Comparison of ENCODE assay signal across 12 cellular contexts in genomic region chr19:6023085-6023682, GRCh38. TPM values are rescaled to one million over a fixed set of nuclear protein-coding genes. Genes with fewer than 3 reads are reported as not detected.
DNase-seq lines count a peak whose midpoint lies in the region; ATAC-seq and TF ChIP-seq lines count a peak whose summit lies in the region.
"Had no signal": no experiment of that assay in that cellular context is flagged by ENCODE, and none has a peak within 500 bp of the region (broad histone marks: within the 10 kb centered on the region; RNA-seq: fewer than 3 reads in every experiment).

No MANE protein-coding gene starts in this region.

- peak overlapping the region; percentile 62 for H3K4me3 Mint-ChIP-seq in neural progenitor cell
- H3K4me3 Mint-ChIP-seq: IgD-negative memory B cell had no signal

- DNase-seq in PC-3 (peak; percentile 64), epithelial cell of esophagus (ENCODE audit: low read depth) (peak; percentile 71), neural progenitor cell (ENCODE audit: low spot score) (no peak), NCI-H146 (lab: John Stamatoyannopoulos, UW) (no peak), suprapubic skin (ENCODE audit: low spot score in 2 of 2) (no peak), GOT3 (lab: John Stamatoyannopoulos, UW) (no peak)
- DNase-seq: Caco-2, NCI-H526 treated with DMSO at 0.1 percent for 48 hours had no signal

- H3K4me2 ChIP-seq in BLaER1 treated with 17β-estradiol and CSF1 and Interleukin-3, amounts not matched to agents 10 nM and 100 nM, result peak overlapping the region; percentile 70 to 94 (median 86)
- H3K4me2 ChIP-seq in PC-3 (ENCODE audit: low read length) (peak overlapping the region; percentile 32), neural progenitor cell (no peak overlapping the region)

- peak overlapping the region in 3 of 10 experiments; percentile 10 to 36 (median 16); a peak in 1 of 20 replicates for H3K4me3 ChIP-seq in BLaER1 treated with 17β-estradiol and CSF1 and Interleukin-3, amounts not matched to agents 10 nM and 100 nM
- H3K4me3 ChIP-seq in PC-3 (ENCODE audit: low read length) (no peak overlapping the region), epithelial cell of esophagus (ENCODE audit: low read length) (no peak overlapping the region), neural progenitor cell (no peak overlapping the region), suprapubic skin (no peak overlapping the region)

- H3K9ac ChIP-seq in BLaER1 treated with 17β-estradiol and CSF1 and Interleukin-3, amounts not matched to agents 10 nM and 100 nM, result peak overlapping the region; percentile 21 to 73 (median 61); a peak in 20 of 22 replicates
- H3K9ac ChIP-seq in PC-3 (ENCODE audit: low read length), result peak overlapping the region; percentile 18; the same call in 1 of the 2 replicates
- peak overlapping the region; percentile 16 for H3K9ac ChIP-seq in neural progenitor cell

- ATAC-seq in PC-3 (peak; percentile 40), GM19351 (IDR thresholded peaks at IDR 0.05; ENCODE audit: unreplicated experiment) (no peak)

- peaks cover 40 to 71% (median 64%) of the 10 kb centered on the region in 10 experiments for H3K4me1 ChIP-seq in BLaER1 treated with 17β-estradiol and CSF1 and Interleukin-3, amounts not matched to agents 10 nM and 100 nM
- H3K4me1 ChIP-seq in PC-3 (ENCODE audit: insufficient read depth, low read length) (peaks cover 35% of the 10 kb centered on the region), neural progenitor cell (no peaks in the 10 kb centered on the region), suprapubic skin (peaks cover 2% of the 10 kb centered on the region)

- no peaks in the 10 kb centered on the region for H3K9me3 ChIP-seq in BLaER1 treated with 17β-estradiol and CSF1 and Interleukin-3, amounts not matched to agents 10 nM and 100 nM (replicated peaks in 1 of 11)
- H3K9me3 ChIP-seq in PC-3 (ENCODE audit: low read length) (no peaks in the 10 kb centered on the region), neural progenitor cell (ENCODE audit: low read depth) (no peaks in the 10 kb centered on the region), suprapubic skin (no peaks in the 10 kb centered on the region)
- H3K9me3 ChIP-seq: Caco-2 had no signal

- CTCF ChIA-PET in PC-3 (lab: Charles Lee), result interaction anchor here (0.7 to 2.3 kb wide), 7 partner anchors 34 to 219 kb away, joined by 3 to 42 read pairs (median 12); partner anchors contain the start of gene RANBP3

- peak overlapping the region; percentile 18 to 87 (median 74); a peak in 21 of 22 replicates for H3K27ac ChIP-seq in BLaER1 treated with 17β-estradiol and CSF1 and Interleukin-3, amounts not matched to agents 10 nM and 100 nM
- H3K27ac ChIP-seq in PC-3 (ENCODE audit: low read length) (peak overlapping the region; percentile 58), neural progenitor cell (no peak overlapping the region), suprapubic skin (no peak overlapping the region)

- no TSS peak for BruUV-seq in PC-3 (replicated peaks; lab: Mats Ljungman, UMichigan)

- POLR2A ChIA-PET in PC-3 (lab: Charles Lee; ENCODE audit: unreplicated experiment), result interaction anchor here (0.7 kb wide), 1 partner anchor 177 kb away, joined by 6 read pairs; no protein-coding TSS in a partner anchor

- H3K27ac Mint-ChIP-seq in neural progenitor cell, result peak overlapping the region; percentile 69
- H3K27ac Mint-ChIP-seq: IgD-negative memory B cell had no signal

- no peaks in the 10 kb centered on the region for H3K79me2 ChIP-seq in PC-3 (ENCODE audit: low read length)
- no peaks in the 10 kb centered on the region for H3K79me2 ChIP-seq in neural progenitor cell (ENCODE audit: low read depth)

- peaks cover 15% of the 10 kb centered on the region for H3K36me3 Mint-ChIP-seq in neural progenitor cell

- no peaks in the 10 kb centered on the region for H4K20me1 ChIP-seq in BLaER1 treated with 17β-estradiol and CSF1 and Interleukin-3, amounts not matched to agents 10 nM and 100 nM
- H4K20me1 ChIP-seq in PC-3 (ENCODE audit: low read length), result no peaks in the 10 kb centered on the region
- no peaks in the 10 kb centered on the region for H4K20me1 ChIP-seq in neural progenitor cell (ENCODE audit: low read depth)

- no peak for TF ChIP-seq CTCF in PC-3 (conservative IDR thresholded peaks at IDR 0.05; ENCODE audit: low read depth, low read length)
- TF ChIP-seq CTCF in epithelial cell of esophagus (IDR thresholded peaks at IDR 0.05; ENCODE audit: insufficient read depth, low read depth, low read length, missing control alignments), result no peak
- TF ChIP-seq CTCF in neural progenitor cell (IDR thresholded peaks at IDR 0.05), result no peak
- no peak for TF ChIP-seq CTCF in suprapubic skin (IDR thresholded peaks at IDR 0.05)

- H3K27me3 ChIP-seq in BLaER1 treated with 17β-estradiol and CSF1 and Interleukin-3, amounts not matched to agents 10 nM and 100 nM, result no peaks in the 10 kb centered on the region
- no peaks in the 10 kb centered on the region for H3K27me3 ChIP-seq in PC-3 (ENCODE audit: low read length)
- H3K27me3 ChIP-seq in neural progenitor cell, result peaks cover 14% of the 10 kb centered on the region
- no peaks in the 10 kb centered on the region for H3K27me3 ChIP-seq in suprapubic skin

- H3K9me2 ChIP-seq in PC-3 (replicated peaks; ENCODE audit: low read length), result no peaks in the 10 kb centered on the region

- WGBS in suprapubic skin, result 68% methylated on average over 19 of the region's 21 CpGs

- TF ChIP-seq EP300 in suprapubic skin (IDR thresholded peaks at IDR 0.05), result no peak

- H3K4me1 Mint-ChIP-seq in neural progenitor cell, result peaks cover 20% of the 10 kb centered on the region
- H3K4me1 Mint-ChIP-seq: IgD-negative memory B cell had no signal

- H3K27me3 Mint-ChIP-seq in neural progenitor cell (ENCODE audit: insufficient read depth, low read depth), result no peaks in the 10 kb centered on the region

- H3F3A ChIP-seq in PC-3 (ENCODE audit: low read length, unreplicated experiment) (no peaks in the 10 kb centered on the region), neural progenitor cell (ENCODE audit: low read depth) (no peaks in the 10 kb centered on the region)

- H3K36me3 ChIP-seq in BLaER1 treated with 17β-estradiol and CSF1 and Interleukin-3, amounts not matched to agents 10 nM and 100 nM, result no peaks in the 10 kb centered on the region; a peak in 1 of 22 replicates
- H3K36me3 ChIP-seq in PC-3 (ENCODE audit: low read depth, low read length), result no peaks in the 10 kb centered on the region
- H3K36me3 ChIP-seq in neural progenitor cell, result no peaks in the 10 kb centered on the region
- peaks cover 20% of the 10 kb centered on the region for H3K36me3 ChIP-seq in suprapubic skin

- no peak for TF ChIP-seq POLR2A in suprapubic skin (IDR thresholded peaks at IDR 0.05)

- H2AFZ ChIP-seq in PC-3 (ENCODE audit: low read length) (peak overlapping the region; percentile 51), neural progenitor cell (replicated peaks) (no peak overlapping the region)

- no peaks in the 10 kb centered on the region for H3K9me3 Mint-ChIP-seq in neural progenitor cell
- H3K9me3 Mint-ChIP-seq: IgD-negative memory B cell, neural crest cell had no signal

- intact Hi-C loops in PC-3 (cut with micrococcal nuclease), result loop anchor here (5.0 kb wide), 1 partner anchor 221 kb away; no protein-coding TSS in a partner anchor

RNA-seq across cellular contexts. Expression of gene RANBP3, which starts 45.2 kb away (rescaled TPM):
- 114 and 153 TPM in 2 replicates for total RNA-seq in PC-3 (2014; rRNA removed)
- 77.8 and 83.5 TPM in 2 replicates for total RNA-seq in neural progenitor cell (ENCODE audit: low replicate concordance)
- 10 to 100 TPM; 55.6 to 85.0 (median 78.0) TPM for total RNA-seq in suprapubic skin

Comparison
In these comparisons a context has a peak if more than half of its experiments do, and no peak if none do; other contexts are left out.
1. H3K27ac ChIP-seq: peak in BLaER1 treated with 17β-estradiol and CSF1 and Interleukin-3, amounts not matched to agents 10 nM and 100 nM (11 of 11) and PC-3 (single experiment); none in neural progenitor cell (single experiment) and suprapubic skin (single experiment).
2. DNase-seq: peak in PC-3 (single experiment) and epithelial cell of esophagus (single experiment); none in neural progenitor cell (single experiment), NCI-H146 (single experiment), suprapubic skin (0 of 2) and GOT3 (single experiment).
3. Peak in every context shown above with its lines, with median percentiles within 50 percentile points of each other: H3K9ac ChIP-seq.